Comparison of ENCODE assay signal across 1 cellular context in the genomic region with DNA sequence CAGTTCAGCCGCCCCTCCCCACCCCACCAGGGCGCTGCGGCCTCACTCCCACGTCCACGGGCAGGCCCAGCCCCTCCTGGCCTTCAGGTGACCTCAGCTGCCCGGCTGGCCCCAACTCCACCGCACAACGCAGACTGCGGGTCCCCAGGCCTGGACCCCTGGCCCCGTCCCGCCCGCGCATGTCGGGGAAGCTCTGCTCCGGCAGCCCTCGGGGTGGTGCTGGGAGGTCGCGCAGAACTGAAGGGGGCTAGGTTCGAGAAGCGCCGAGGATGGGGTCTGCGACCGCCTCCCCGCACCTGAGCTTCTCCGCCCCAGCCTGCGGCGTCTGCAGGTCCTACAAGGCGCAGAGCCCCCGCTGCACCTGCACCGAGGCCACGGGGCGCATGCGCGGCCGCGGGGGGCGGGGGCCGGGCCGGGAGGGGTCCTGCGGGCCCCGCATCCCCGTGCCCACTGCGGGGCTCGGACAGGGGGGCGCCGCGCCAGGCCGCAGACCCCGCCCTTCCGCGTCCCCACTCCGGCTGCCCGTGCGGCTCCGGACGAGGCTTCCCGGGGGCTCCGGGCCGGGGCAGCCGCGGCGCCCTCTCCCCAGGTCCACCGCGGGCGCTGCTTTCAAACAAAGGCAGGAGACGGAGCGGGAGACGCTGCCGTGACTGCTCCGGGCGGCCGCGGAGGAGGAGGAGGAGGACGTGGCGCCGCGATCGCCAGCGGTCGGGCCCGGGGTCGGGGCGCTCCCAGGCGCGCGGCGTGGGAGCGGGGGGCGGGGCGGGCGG.
TF ChIP-seq lines count a peak whose summit lies in the region.

No MANE protein-coding gene starts in this region.

TF ChIP-seq in H1, 55 proteins besides CTCF, POLR2A, EP300 and RAD21:
- TF ChIP-seq POLR2AphosphoS5 (IDR thresholded peaks at IDR 0.05; ENCODE audit: low read depth, low read length) (no peak), PHF8 (conservative IDR thresholded peaks at IDR 0.05; ENCODE audit: low read depth, low read length) (peak; percentile 47; the same call in 1 of the 2 replicates), NRF1 (IDR thresholded peaks at IDR 0.05; ENCODE audit: low read depth, low read length) (peak; percentile 51), POU5F1 (IDR thresholded peaks at IDR 0.05; ENCODE audit: low read depth, low read length) (no peak), KDM4A (IDR thresholded peaks at IDR 0.05; ENCODE audit: low read depth, low read length, severe bottlenecking) (peak; percentile 73)
- TF ChIP-seq, protein P1, sequence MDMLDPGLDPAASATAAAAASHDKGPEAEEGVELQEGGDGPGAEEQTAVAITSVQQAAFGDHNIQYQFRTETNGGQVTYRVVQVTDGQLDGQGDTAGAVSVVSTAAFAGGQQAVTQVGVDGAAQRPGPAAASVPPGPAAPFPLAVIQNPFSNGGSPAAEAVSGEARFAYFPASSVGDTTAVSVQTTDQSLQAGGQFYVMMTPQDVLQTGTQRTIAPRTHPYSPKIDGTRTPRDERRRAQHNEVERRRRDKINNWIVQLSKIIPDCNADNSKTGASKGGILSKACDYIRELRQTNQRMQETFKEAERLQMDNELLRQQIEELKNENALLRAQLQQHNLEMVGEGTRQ (IDR thresholded peaks at IDR 0.05; ENCODE audit: low read length): no peak
